In genomic region chr2:103789716-103790085, GRCh38 we compare ENCODE assay signal across 11 cellular contexts.
"Had no signal": no experiment of that assay in that cellular context is flagged by ENCODE, and none has a peak within 500 bp of the region (broad histone marks: within the 10 kb centered on the region; RNA-seq: fewer than 3 reads in every experiment).

No MANE protein-coding gene starts in this region.

- H3K36me3 ChIP-seq: heart right ventricle, left ventricle myocardium inferior, ovary, upper lobe of right lung had no signal

- FAIRE-seq: endothelial cell of umbilical vein, keratinocyte had no signal

- H3K9me3 ChIP-seq: left ventricle myocardium inferior, ovary, upper lobe of right lung had no signal

- H3K27ac ChIP-seq: heart right ventricle, left ventricle myocardium inferior, ovary, upper lobe of right lung had no signal

- H3K4me1 ChIP-seq: left ventricle myocardium inferior, upper lobe of right lung had no signal

- H3K27me3 ChIP-seq: heart right ventricle, ovary, upper lobe of right lung had no signal

- DNase-seq: activated B cell treated with CpG ODN at 0.5 μM for 24 hours; activated CD4-positive, alpha-beta T cell treated with anti-CD3 and anti-CD28 coated beads, Interleukin-2, amount 10 ng/mL, durations not matched to agents 24 days and 14 days; activated naive CD4-positive, alpha-beta T cell treated with anti-CD3 and anti-CD28 coated beads for 36 hours; ovary; stimulated activated CD4-positive, alpha-beta T cell treated with anti-CD3 and anti-CD28 coated beads, Interleukin-4, amount 100 ng/mL, for 1 hour; stimulated activated CD8-positive, alpha-beta memory T cell treated with anti-CD3 and anti-CD28 coated beads, Interleukin-4, amount 100 ng/mL, for 48 hours had no signal

- H3K4me3 ChIP-seq: heart right ventricle, left ventricle myocardium inferior, ovary, upper lobe of right lung had no signal
